35 cellular contexts compared by ENCODE assay signal in genomic region chr12:126688556-126688955, GRCh38.
"Had no signal": no experiment of that assay in that cellular context is flagged by ENCODE, and none has a peak within 500 bp of the region (broad histone marks: within the 10 kb centered on the region; RNA-seq: fewer than 3 reads in every experiment).

No MANE protein-coding gene starts in this region.

- H3K4me3 ChIP-seq: MG63 had no signal

- DNase-seq: Karpas-422, Kasumi-1, MG63, MM.1S, MV-4-11, NCI-H1048, NCI-H1092, NCI-H1092 treated with DMSO at 0.1 percent for 48 hours, NCI-H1105, NCI-H1105 treated with DMSO at 0.1 percent for 48 hours, NCI-H1417, NCI-H1417 treated with DMSO at 0.1 percent for 48 hours, NCI-H1436, NCI-H1436 treated with DMSO at 0.1 percent for 48 hours, NCI-H146, NCI-H1694, NCI-H1694 treated with DMSO at 0.1 percent for 48 hours, NCI-H187, NCI-H187 treated with DMSO at 0.1 percent for 48 hours, NCI-H1930, NCI-H2029, NCI-H2029 treated with DMSO at 0.1 percent for 48 hours, NCI-H2081, NCI-H2081 treated with DMSO at 0.1 percent for 48 hours, NCI-H2107, NCI-H2171, NCI-H2171 treated with DMSO at 0.1 percent for 48 hours, NCI-H2227 treated with DMSO at 0.1 percent for 48 hours, NCI-H226, NCI-H345, NCI-H446, NCI-H446 treated with DMSO at 0.1 percent for 48 hours, NCI-H510A, NCI-H510A treated with DMSO at 0.1 percent for 48 hours had no signal

- H3K27me3 ChIP-seq: MG63 had no signal

- H3K27ac ChIP-seq: KMS-11 had no signal

- H3K36me3 ChIP-seq: MG63 had no signal

- H3K9me3 ChIP-seq: MG63 had no signal
